ENCODE assay signal across 15 cellular contexts in genomic region chr1:6991271-6991670, GRCh38.
DNase-seq lines count a peak whose midpoint lies in the region; ATAC-seq and TF ChIP-seq lines count a peak whose summit lies in the region.
"Had no signal": no experiment of that assay in that cellular context is flagged by ENCODE, and none has a peak within 500 bp of the region (broad histone marks: within the 10 kb centered on the region; RNA-seq: fewer than 3 reads in every experiment).

No MANE protein-coding gene starts in this region.

- no peak overlapping the region for H3K4me2 ChIP-seq in GM23248 (ENCODE audit: unreplicated experiment)

- ATAC-seq in HG02763 (IDR thresholded peaks at IDR 0.05; ENCODE audit: unreplicated experiment), result no peak
- ATAC-seq: HepG2 had no signal

- H3F3A ChIP-seq in GM23248 (ENCODE audit: insufficient read depth), result 0 out of 2 replicates have a peak, but pooled peaks cover 6% of the 10 kb centered on the region

- POLR2A ChIA-PET in RWPE1 (lab: Yijun Ruan, JAX; ENCODE audit: low non-redundant PET), result no interaction called here

- H3K4me3 ChIP-seq in GM23248 (no peak overlapping the region), epithelial cell of proximal tubule (ENCODE audit: low read depth, low read length) (no peak overlapping the region), skeletal muscle cell (ENCODE audit: low read depth, low read length) (no peak overlapping the region)

- CTCF ChIA-PET in RWPE1 (lab: Yijun Ruan, JAX), result interaction anchor here (0.6 kb wide), 1 partner anchor 209 kb away, joined by 4 read pairs; no protein-coding TSS in a partner anchor

- H3K27me3 ChIP-seq in GM23248 (replicated peaks; ENCODE audit: insufficient read depth), result peaks cover 49% of the 10 kb centered on the region; the same call in 1 of the 2 replicates

- TF ChIP-seq CTCF in RWPE1 (conservative IDR thresholded peaks at IDR 0.05; ENCODE audit: low read depth) (no peak), epithelial cell of proximal tubule (conservative IDR thresholded peaks at IDR 0.05; ENCODE audit: low read depth, low read length) (no peak)

- no peaks in the 10 kb centered on the region for H3K36me3 ChIP-seq in GM23248 (ENCODE audit: low read depth)

- H4K20me1 ChIP-seq in GM23248 (ENCODE audit: insufficient read depth), result no peaks in the 10 kb centered on the region

- H3K9ac ChIP-seq in GM23248, result no peak overlapping the region

- H3K9me3 ChIP-seq in GM23248 (ENCODE audit: low read depth), result no peaks in the 10 kb centered on the region

- WGBS in GM23248 (ENCODE audit: low coverage in 1 of 2, low lambda C conversion rate in 2 of 2, missing lambda C conversion rate in 2 of 2), 2 experiments, result 11 to 12% methylated on average over 1 of the region's 1 CpG

- DNase-seq in GM23248 (peak; percentile 81), RWPE1 (ENCODE audit: low spot score) (peak; percentile 73), epithelial cell of proximal tubule (ENCODE audit: low read depth) (peak; percentile 56), skeletal muscle cell (ENCODE audit: low read depth) (peak; percentile 17), NCI-H526 treated with DMSO at 0.1 percent for 48 hours (lab: John Stamatoyannopoulos, UW) (no peak), DMS53 treated with DMSO at 0.1 percent for 48 hours (lab: John Stamatoyannopoulos, UW; ENCODE audit: unreplicated experiment) (no peak), NCI-H146 treated with DMSO at 0.1 percent for 48 hours (lab: John Stamatoyannopoulos, UW; ENCODE audit: unreplicated experiment) (no peak)
- DNase-seq: activated CD4-positive, alpha-beta T cell treated with anti-CD3 and anti-CD28 coated beads, Interleukin-2, amount 50 U/mL, for 4 hours; hypothalamus; NCI-H1105 treated with DMSO at 0.1 percent for 48 hours; NCI-H510A treated with DMSO at 0.1 percent for 48 hours; nephron progenitor cell; T1000 had no signal

- H3K27ac ChIP-seq in GM23248 (no peak overlapping the region), RWPE1 (no peak overlapping the region)

- H3K79me2 ChIP-seq in GM23248 (ENCODE audit: insufficient read depth), result no peaks in the 10 kb centered on the region

- H3K9me2 ChIP-seq in GM23248 (ENCODE audit: insufficient read depth), result no peaks in the 10 kb centered on the region

- H2AFZ ChIP-seq in GM23248, result no peak overlapping the region

- in situ Hi-C loops in GM23248 (cut with MboI), result no loop called here

- peaks cover 6% of the 10 kb centered on the region; the same call in 1 of the 2 replicates for H3K4me1 ChIP-seq in GM23248 (ENCODE audit: insufficient read depth)

Comparison
In these comparisons a context has a peak if more than half of its experiments do, and no peak if none do; other contexts are left out.
1. DNase-seq: peak in GM23248 (single experiment), RWPE1 (single experiment), epithelial cell of proximal tubule (single experiment) and skeletal muscle cell (single experiment); none in NCI-H526 treated with DMSO at 0.1 percent for 48 hours (single experiment), DMS53 treated with DMSO at 0.1 percent for 48 hours (single experiment) and NCI-H146 treated with DMSO at 0.1 percent for 48 hours (single experiment).